In genomic region chr4:159401791-159402380, GRCh38 we compare ENCODE assay signal across 12 cellular contexts.
A peak's percentile ranks its signal among the peaks of the same experiment; 100 is the strongest.
DNase-seq lines count a peak whose midpoint lies in the region; ATAC-seq and TF ChIP-seq lines count a peak whose summit lies in the region.
"Had no signal": no experiment of that assay in that cellular context is flagged by ENCODE, and none has a peak within 500 bp of the region (broad histone marks: within the 10 kb centered on the region; RNA-seq: fewer than 3 reads in every experiment).

No MANE protein-coding gene starts in this region.

- no peak overlapping the region for H3K4ac ChIP-seq in mesendoderm (ENCODE audit: low read depth, low read length)

- no peak overlapping the region for H2AK5ac ChIP-seq in mesendoderm (ENCODE audit: low read length)

- H3K23ac ChIP-seq in mesendoderm (ENCODE audit: low read length) = no peak overlapping the region

- ATAC-seq in HG03025 (IDR thresholded peaks at IDR 0.05; ENCODE audit: low FRiP score, unreplicated experiment) = no peak
- ATAC-seq: activated naive CD8-positive, alpha-beta T cell treated with anti-CD3 and anti-CD28 coated beads, Interleukin-2, amount 50 U/mL, for 24 hours had no signal

- H3K36me3 ChIP-seq in BLaER1 (no peaks in the 10 kb centered on the region), mesendoderm (ENCODE audit: control insufficient read depth, insufficient read depth, low read length) (no peaks in the 10 kb centered on the region)

- H3K9ac ChIP-seq in BLaER1 (no peak overlapping the region), mesendoderm (ENCODE audit: low read length) (no peak overlapping the region)

- H3K18ac ChIP-seq in mesendoderm (ENCODE audit: low read length) = no peak overlapping the region

- no CpG with 5 or more reads among the region's 6 CpGs for WGBS in mesendoderm (ENCODE audit: extremely low coverage, insufficient coverage, low lambda C conversion rate)

- no peak overlapping the region for H3K56ac ChIP-seq in mesendoderm (ENCODE audit: low read length)

- no peak for TF ChIP-seq CTCF in cardiac fibroblast (IDR thresholded peaks at IDR 0.05; ENCODE audit: low read depth, low read length)

- H2BK15ac ChIP-seq in mesendoderm (replicated peaks; ENCODE audit: low read depth) = no peak overlapping the region

- no peaks in the 10 kb centered on the region for H3K79me2 ChIP-seq in mesendoderm (ENCODE audit: control insufficient read depth, insufficient read depth, low read length)

- no peaks in the 10 kb centered on the region for H3K27me3 ChIP-seq in BLaER1
- H3K27me3 ChIP-seq in mesendoderm (ENCODE audit: insufficient read depth, low read length, poor library complexity) = no peaks in the 10 kb centered on the region

- no peak overlapping the region for H2BK5ac ChIP-seq in mesendoderm (ENCODE audit: low read length)

- H3K4me1 ChIP-seq in BLaER1 (peaks cover 18% of the 10 kb centered on the region), mesendoderm (ENCODE audit: control insufficient read depth, low read depth, low read length) (no peaks in the 10 kb centered on the region)

- H4K20me1 ChIP-seq in BLaER1 = no peaks in the 10 kb centered on the region

- H4K5ac ChIP-seq in mesendoderm (ENCODE audit: low read length) = no peak overlapping the region

- H3K9me3 ChIP-seq in BLaER1 = no peaks in the 10 kb centered on the region

- no peaks in the 10 kb centered on the region for H3K79me1 ChIP-seq in mesendoderm (ENCODE audit: low read length)

- DNase-seq in LoVo (ENCODE audit: low spot score) = peak; percentile 45
- peak; percentile 60 to 96 for DNase-seq in cardiac fibroblast (ENCODE audit: low read depth in 2 of 2)
- peak; percentile 64 for DNase-seq in mesendoderm
- DNase-seq in occipital lobe (lab: John Stamatoyannopoulos, UW) = no peak
- no peak for DNase-seq in foreskin melanocyte
- no peak for DNase-seq in NCI-H187 treated with DMSO at 0.1 percent for 48 hours (lab: John Stamatoyannopoulos, UW)
- DNase-seq: activated CD4-positive, alpha-beta memory T cell treated with anti-CD3 and anti-CD28 coated beads for 36 hours; activated naive CD8-positive, alpha-beta T cell treated with anti-CD3 and anti-CD28 coated beads, Interleukin-2, amount 50 U/mL, for 24 hours; GOT3; naive thymus-derived CD4-positive, alpha-beta T cell had no signal

- peak overlapping the region; percentile 39 for H3K4me2 ChIP-seq in BLaER1
- H3K4me2 ChIP-seq in mesendoderm (ENCODE audit: low read length) = no peak overlapping the region

- H3K4me3 ChIP-seq in BLaER1 (no peak overlapping the region), cardiac fibroblast (replicated peaks in 1 of 2; ENCODE audit: low read depth in 2 of 2, low read length in 2 of 2) (no peak overlapping the region), mesendoderm (ENCODE audit: low read length) (no peak overlapping the region)

- H4K8ac ChIP-seq in mesendoderm (ENCODE audit: low read depth, low read length) = no peak overlapping the region

- H3K27ac ChIP-seq in BLaER1 = no peak overlapping the region
- H3K27ac ChIP-seq in mesendoderm (ENCODE audit: low read depth, low read length) = no peak overlapping the region

- no peak overlapping the region for H2BK120ac ChIP-seq in mesendoderm (ENCODE audit: low read depth, low read length)

Comparison
In these comparisons a context has a peak if more than half of its experiments do, and no peak if none do; other contexts are left out.
1. DNase-seq: peak in LoVo (single experiment), cardiac fibroblast (2 of 2) and mesendoderm (single experiment); none in occipital lobe (single experiment), foreskin melanocyte (single experiment) and NCI-H187 treated with DMSO at 0.1 percent for 48 hours (single experiment).